In the genomic region with DNA sequence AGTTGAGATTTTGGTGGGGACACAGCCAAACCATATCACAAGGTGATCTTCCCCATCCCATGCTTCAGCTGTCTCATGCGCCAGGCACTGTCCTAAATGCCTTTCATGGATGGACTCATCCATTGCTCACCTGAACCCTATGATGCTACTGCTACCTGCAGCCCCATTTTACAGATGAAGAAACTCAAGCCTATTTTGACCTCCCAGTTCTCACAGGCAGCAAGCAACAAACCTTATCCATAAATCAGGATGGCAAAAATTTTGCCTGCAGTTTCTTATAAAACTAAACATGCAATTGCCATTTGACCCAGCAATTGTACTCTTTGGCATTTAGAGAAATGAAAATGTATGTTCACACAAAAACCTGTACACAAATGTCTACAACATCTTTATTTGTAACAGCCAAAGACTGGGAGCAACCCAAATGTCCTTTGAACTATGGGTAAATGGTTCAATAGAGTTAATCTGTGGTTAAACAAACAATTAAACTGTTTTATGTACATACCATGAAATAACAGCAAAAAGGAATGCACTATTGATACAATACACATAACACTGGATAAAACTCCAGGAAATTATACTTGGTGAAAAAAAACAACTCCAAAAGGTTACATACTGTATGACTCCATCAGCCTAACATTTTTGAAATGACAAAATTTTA, we compare ENCODE assay signal across 25 cellular contexts. TPM values are rescaled to one million over a fixed set of nuclear protein-coding genes. Genes with fewer than 3 reads are reported as not detected.
A peak's percentile ranks its signal among the peaks of the same experiment; 100 is the strongest.
DNase-seq lines count a peak whose midpoint lies in the region; ATAC-seq, FAIRE-seq and TF ChIP-seq lines count a peak whose summit lies in the region.
"Had no signal": no experiment of that assay in that cellular context is flagged by ENCODE, and none has a peak within 500 bp of the region (broad histone marks: within the 10 kb centered on the region; RNA-seq: fewer than 3 reads in every experiment).

No MANE protein-coding gene starts in this region.

- ATAC-seq in thoracic aorta (ENCODE audit: insufficient number of reproducible peaks, low FRiP score, low read depth) (no peak), upper lobe of right lung (no peak)
- ATAC-seq: activated T-cell treated with anti-CD3 and anti-CD28 coated beads, Interleukin-2, amount 50 U/mL, for 4 hours; gastrocnemius medialis; left colon; T-helper 17 cell; WTC11 had no signal

- H3K4me3 Mint-ChIP-seq in T-helper 1 cell treated with Interleukin-12 subunit alpha and Interleukin-12 subunit beta and Interleukin-4 antibody, amounts not matched to agents 30 μg/mL and 1 μg/mL, for 36 hours, result peak overlapping the region; percentile 2
- no peak overlapping the region for H3K4me3 Mint-ChIP-seq in astrocyte (ENCODE audit: unreplicated experiment)
- H3K4me3 Mint-ChIP-seq in activated T-cell treated with anti-CD3 and anti-CD28 coated beads, Interleukin-2, amount 50 U/mL, for 24 hours, result no peak overlapping the region
- H3K4me3 Mint-ChIP-seq: activated CD4-positive, alpha-beta memory T cell treated with anti-CD3 and anti-CD28 coated beads, Interleukin-2, amount 10 ng/mL, durations not matched to agents 7 days and 5 days; activated naive CD8-positive, alpha-beta T cell treated with anti-CD3 and anti-CD28 coated beads, Interleukin-2, amount 10 ng/mL, durations not matched to agents 7 days and 5 days; T-helper 17 cell had no signal

- DNase-seq in T-helper 1 cell, result no peak
- DNase-seq in astrocyte (ENCODE audit: low read depth), result no peak
- no peak for DNase-seq in thoracic aorta (ENCODE audit: low spot score)
- DNase-seq in upper lobe of right lung, result no peak
- DNase-seq in SHP77 treated with DMSO at 0.1 percent for 48 hours (lab: John Stamatoyannopoulos, UW), result no peak
- DNase-seq in activated T-cell treated with anti-CD3 and anti-CD28 coated beads, Interleukin-2, amount 50 U/mL, for 24 hours, result no peak
- DNase-seq: activated CD4-positive, alpha-beta memory T cell treated with anti-CD3 and anti-CD28 coated beads, Interleukin-2, amount 10 ng/mL, durations not matched to agents 7 days and 5 days; activated naive CD8-positive, alpha-beta T cell treated with anti-CD3 and anti-CD28 coated beads, Interleukin-2, amount 10 ng/mL, durations not matched to agents 7 days and 5 days; activated T-cell treated with anti-CD3 and anti-CD28 coated beads, Interleukin-2, amount 50 U/mL, for 4 hours; gastrocnemius medialis; left colon; NCI-H2171 treated with DMSO at 0.1 percent for 48 hours; NCI-H526 treated with DMSO at 0.1 percent for 48 hours; occipital lobe; Right ventricle myocardium superior; stimulated activated CD4-positive, alpha-beta T cell treated with anti-CD3 and anti-CD28 coated beads, Interleukin-1b, Interleukin-23, amount 100 ng/mL, for 48 hours; stimulated activated naive CD4-positive, alpha-beta T cell treated with Interleukin-2 at 50 U/mL for 16 hours; T-helper 17 cell had no signal

- peak overlapping the region; percentile 96 for H3K4me2 ChIP-seq in astrocyte (ENCODE audit: low read length)

- H3K27me3 ChIP-seq in astrocyte (ENCODE audit: insufficient read depth, low read length), result no peaks in the 10 kb centered on the region
- no peaks in the 10 kb centered on the region for H3K27me3 ChIP-seq in liver (ENCODE audit: control insufficient read depth in 4 of 4, insufficient read depth in 4 of 4, low read length in 3 of 4)
- H3K27me3 ChIP-seq in thoracic aorta (replicated peaks; ENCODE audit: insufficient read depth), result no peaks in the 10 kb centered on the region
- no peaks in the 10 kb centered on the region for H3K27me3 ChIP-seq in upper lobe of right lung
- H3K27me3 ChIP-seq: gastrocnemius medialis had no signal

- peak overlapping the region; percentile 68 for H3K4me3 ChIP-seq in astrocyte (ENCODE audit: insufficient read depth, low read depth, low read length)
- H3K4me3 ChIP-seq in liver (ENCODE audit: low read depth in 1 of 3, low read length in 3 of 3), result peak overlapping the region in 1 of 3 donors; percentile 22
- H3K4me3 ChIP-seq in thoracic aorta, result peak overlapping the region; percentile 99
- no peak overlapping the region for H3K4me3 ChIP-seq in upper lobe of right lung
- H3K4me3 ChIP-seq: cardiac muscle cell, gastrocnemius medialis had no signal

- H3K36me3 ChIP-seq in astrocyte (ENCODE audit: insufficient read depth, low read length) (no peaks in the 10 kb centered on the region), liver (ENCODE audit: control insufficient read depth in 4 of 4, insufficient read depth in 3 of 4, low read depth in 1 of 4, low read length in 3 of 4) (no peaks in the 10 kb centered on the region), thoracic aorta (no peaks in the 10 kb centered on the region), upper lobe of right lung (no peaks in the 10 kb centered on the region)
- H3K36me3 ChIP-seq: cardiac muscle cell, gastrocnemius medialis had no signal

- H2AFZ ChIP-seq in astrocyte (ENCODE audit: low read depth, low read length), result no peak overlapping the region

- no peaks in the 10 kb centered on the region for H3K9me3 ChIP-seq in astrocyte (ENCODE audit: insufficient read depth, low read depth, low read length)
- H3K9me3 ChIP-seq in liver (ENCODE audit: control insufficient read depth in 4 of 4, low read length in 3 of 4), result no peaks in the 10 kb centered on the region
- H3K9me3 ChIP-seq in thoracic aorta, result no peaks in the 10 kb centered on the region
- H3K9me3 ChIP-seq in upper lobe of right lung, result no peaks in the 10 kb centered on the region
- H3K9me3 ChIP-seq: gastrocnemius medialis had no signal

- no peaks in the 10 kb centered on the region for H3K9me3 Mint-ChIP-seq in T-helper 1 cell treated with Interleukin-12 subunit alpha and Interleukin-12 subunit beta and Interleukin-4 antibody, amounts not matched to agents 30 μg/mL and 1 μg/mL, for 36 hours
- peaks cover 4% of the 10 kb centered on the region for H3K9me3 Mint-ChIP-seq in astrocyte (ENCODE audit: unreplicated experiment)
- H3K9me3 Mint-ChIP-seq in activated T-cell treated with anti-CD3 and anti-CD28 coated beads, Interleukin-2, amount 50 U/mL, for 24 hours, result no peaks in the 10 kb centered on the region
- H3K9me3 Mint-ChIP-seq: activated CD4-positive, alpha-beta memory T cell treated with anti-CD3 and anti-CD28 coated beads, Interleukin-2, amount 10 ng/mL, durations not matched to agents 7 days and 5 days; activated naive CD8-positive, alpha-beta T cell treated with anti-CD3 and anti-CD28 coated beads, Interleukin-2, amount 10 ng/mL, durations not matched to agents 7 days and 5 days; activated T-cell treated with anti-CD3 and anti-CD28 coated beads, Interleukin-2, amount 50 U/mL, for 4 hours; WTC11 had no signal

- peaks cover 60% of the 10 kb centered on the region for H4K20me1 ChIP-seq in astrocyte (ENCODE audit: insufficient read depth, low read length)

- intact Hi-C loops in upper lobe of right lung (cut with DNase I), result no loop called here

- H3K36me3 Mint-ChIP-seq in T-helper 1 cell treated with Interleukin-12 subunit alpha and Interleukin-12 subunit beta and Interleukin-4 antibody, amounts not matched to agents 30 μg/mL and 1 μg/mL, for 36 hours (ENCODE audit: low read depth), result no peaks in the 10 kb centered on the region
- peaks cover 6% of the 10 kb centered on the region for H3K36me3 Mint-ChIP-seq in astrocyte (ENCODE audit: low read depth, unreplicated experiment)
- peaks cover 16% of the 10 kb centered on the region for H3K36me3 Mint-ChIP-seq in activated T-cell treated with anti-CD3 and anti-CD28 coated beads, Interleukin-2, amount 50 U/mL, for 24 hours (ENCODE audit: low read depth)
- H3K36me3 Mint-ChIP-seq: activated naive CD8-positive, alpha-beta T cell treated with anti-CD3 and anti-CD28 coated beads, Interleukin-2, amount 10 ng/mL, durations not matched to agents 7 days and 5 days had no signal

- H3K27me3 Mint-ChIP-seq in T-helper 1 cell treated with Interleukin-12 subunit alpha and Interleukin-12 subunit beta and Interleukin-4 antibody, amounts not matched to agents 30 μg/mL and 1 μg/mL, for 36 hours (ENCODE audit: low read depth), result peaks cover 19% of the 10 kb centered on the region
- no peaks in the 10 kb centered on the region for H3K27me3 Mint-ChIP-seq in astrocyte (ENCODE audit: low read depth, unreplicated experiment)
- no peaks in the 10 kb centered on the region for H3K27me3 Mint-ChIP-seq in activated T-cell treated with anti-CD3 and anti-CD28 coated beads, Interleukin-2, amount 50 U/mL, for 24 hours
- H3K27me3 Mint-ChIP-seq: T-helper 17 cell had no signal

- H3K4me1 Mint-ChIP-seq in T-helper 1 cell treated with Interleukin-12 subunit alpha and Interleukin-12 subunit beta and Interleukin-4 antibody, amounts not matched to agents 30 μg/mL and 1 μg/mL, for 36 hours (ENCODE audit: low read depth), result peaks cover 10% of the 10 kb centered on the region
- peaks cover 24% of the 10 kb centered on the region for H3K4me1 Mint-ChIP-seq in astrocyte (ENCODE audit: low read depth, unreplicated experiment)
- H3K4me1 Mint-ChIP-seq in activated T-cell treated with anti-CD3 and anti-CD28 coated beads, Interleukin-2, amount 50 U/mL, for 24 hours (ENCODE audit: low read depth), result peaks cover 28% of the 10 kb centered on the region

- H3K27ac Mint-ChIP-seq in T-helper 1 cell treated with Interleukin-12 subunit alpha and Interleukin-12 subunit beta and Interleukin-4 antibody, amounts not matched to agents 30 μg/mL and 1 μg/mL, for 36 hours, result no peak overlapping the region
- H3K27ac Mint-ChIP-seq in astrocyte (ENCODE audit: unreplicated experiment), result peak overlapping the region; percentile 8
- no peak overlapping the region for H3K27ac Mint-ChIP-seq in activated T-cell treated with anti-CD3 and anti-CD28 coated beads, Interleukin-2, amount 50 U/mL, for 24 hours
- H3K27ac Mint-ChIP-seq: activated CD4-positive, alpha-beta memory T cell treated with anti-CD3 and anti-CD28 coated beads, Interleukin-2, amount 10 ng/mL, durations not matched to agents 7 days and 5 days; activated naive CD8-positive, alpha-beta T cell treated with anti-CD3 and anti-CD28 coated beads, Interleukin-2, amount 10 ng/mL, durations not matched to agents 7 days and 5 days; T-helper 17 cell; WTC11 had no signal

- WGBS in liver, result 98% methylated on average over 1 of the region's 1 CpG

- H3K9ac ChIP-seq in astrocyte (ENCODE audit: low read length) (no peak overlapping the region), liver (ENCODE audit: low read depth in 1 of 2, low read length in 2 of 2) (no peak overlapping the region)

- H3K79me2 ChIP-seq in astrocyte (ENCODE audit: insufficient read depth, low read length), result peaks cover 76% of the 10 kb centered on the region

- no peak overlapping the region for H3K27ac ChIP-seq in astrocyte (ENCODE audit: low read depth, low read length)
- peak overlapping the region; percentile 78 to 79 for H3K27ac ChIP-seq in liver (ENCODE audit: low read depth in 1 of 2, low read length in 2 of 2)
- peak overlapping the region in 1 of 2 donors; percentile 91 for H3K27ac ChIP-seq in thoracic aorta
- no peak overlapping the region for H3K27ac ChIP-seq in upper lobe of right lung
- H3K27ac ChIP-seq: cardiac muscle cell, epithelial cell of prostate, gastrocnemius medialis had no signal

- no peak for TF ChIP-seq CTCF in astrocyte (IDR thresholded peaks at IDR 0.05; ENCODE audit: insufficient read depth, low read depth, low read length)
- TF ChIP-seq CTCF in liver (IDR thresholded peaks at IDR 0.05; ENCODE audit: low read depth, low read length, missing input control), result no peak
- TF ChIP-seq CTCF in thoracic aorta (IDR thresholded peaks at IDR 0.05), result no peak
- no peak for TF ChIP-seq CTCF in upper lobe of right lung (IDR thresholded peaks at IDR 0.05)

- FAIRE-seq in astrocyte (lab: Jason Lieb, UNC), result no peak
- FAIRE-seq: G401.6, H1 had no signal

- peaks cover 19% of the 10 kb centered on the region for H3K4me1 ChIP-seq in astrocyte (ENCODE audit: insufficient read depth, low read length)
- H3K4me1 ChIP-seq in liver (ENCODE audit: control insufficient read depth in 4 of 4, insufficient read depth in 4 of 4, low read length in 3 of 4), result peaks cover 17 to 38% (median 33%) of the 10 kb centered on the region in 4 donors
- peaks cover 23 to 54% of the 10 kb centered on the region in 2 donors for H3K4me1 ChIP-seq in thoracic aorta (ENCODE audit: control insufficient read depth in 1 of 2, low read depth in 2 of 2)
- peaks cover 18% of the 10 kb centered on the region for H3K4me1 ChIP-seq in upper lobe of right lung

- TF ChIP-seq RAD21 in liver (IDR thresholded peaks at IDR 0.05), result peak; percentile 9 to 29

RNA-seq across cellular contexts. Expression of a gene that starts 2.6 kb away (rescaled TPM):
- total RNA-seq in astrocyte, result 12.0 and 13.6 TPM in 2 replicates
- 1 to 10 TPM; 6.0 to 9.0 TPM for total RNA-seq in liver
- polyA plus RNA-seq in liver, result 1 to 10 TPM; 1.3 to 2.8 TPM
- total RNA-seq in thoracic aorta, result 10 to 100 TPM; 36.0 to 62.4 TPM
- total RNA-seq in upper lobe of right lung, result 6.5 TPM

Comparison
In these comparisons a context has a peak if more than half of its experiments do, and no peak if none do; other contexts are left out.
1. H3K27ac ChIP-seq: peak in liver (2 of 2); none in astrocyte (single experiment) and upper lobe of right lung (single experiment).